ENCODE assay signal across 31 cellular contexts in the genomic region with DNA sequence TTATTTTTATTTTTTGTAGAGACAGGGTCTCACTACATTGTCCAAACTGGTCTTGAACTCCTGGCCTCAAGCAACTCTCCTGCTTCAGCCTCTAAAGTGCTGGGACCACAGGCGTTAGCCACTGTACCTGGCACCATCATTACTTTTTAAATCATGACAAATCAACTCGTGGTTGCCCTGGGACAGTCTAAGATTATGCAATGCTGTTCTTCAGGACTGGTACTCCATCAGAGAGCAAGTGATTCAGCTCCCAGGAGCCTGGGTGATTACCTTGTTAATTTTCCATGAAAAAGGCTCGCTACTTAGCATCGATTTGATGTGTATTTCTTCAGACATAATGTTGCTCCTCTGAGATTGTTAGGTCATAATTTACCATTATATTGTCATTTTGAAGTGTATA.
"Had no signal": no experiment of that assay in that cellular context is flagged by ENCODE, and none has a peak within 500 bp of the region (broad histone marks: within the 10 kb centered on the region; RNA-seq: fewer than 3 reads in every experiment).

No MANE protein-coding gene starts in this region.

- H3K27ac Mint-ChIP-seq: activated B cell treated with CpG ODN at 0.5 μM for 24 hours; activated CD4-positive, alpha-beta memory T cell treated with anti-CD3 and anti-CD28 coated beads for 36 hours; activated naive CD4-positive, alpha-beta T cell treated with anti-CD3 and anti-CD28 coated beads for 36 hours; activated naive CD4-positive, alpha-beta T cell treated with anti-CD3 and anti-CD28 coated beads, Interleukin-2, amount 50 U/mL, for 72 hours; activated T-helper 1 cell treated with anti-CD3 and anti-CD28 coated beads, Interleukin-12 subunit alpha, Interleukin-12 subunit beta, Interleukin-2, Interleukin-4 antibody, amounts not matched to agents 30 ng/mL and 10 ng/mL and 1 ng/mL, durations not matched to agents 14 hours and 24 hours and 36 hours; T-cell had no signal

- H3K36me3 Mint-ChIP-seq: activated CD4-positive, alpha-beta memory T cell treated with anti-CD3 and anti-CD28 coated beads for 36 hours; activated naive CD4-positive, alpha-beta T cell treated with anti-CD3 and anti-CD28 coated beads, Interleukin-2, amount 50 U/mL, for 72 hours; T-cell had no signal

- H3K9me3 Mint-ChIP-seq: activated B cell treated with CpG ODN at 0.5 μM for 24 hours; activated CD4-positive, alpha-beta memory T cell treated with anti-CD3 and anti-CD28 coated beads for 36 hours; activated naive CD4-positive, alpha-beta T cell treated with anti-CD3 and anti-CD28 coated beads for 36 hours; activated naive CD4-positive, alpha-beta T cell treated with anti-CD3 and anti-CD28 coated beads, Interleukin-2, amount 50 U/mL, for 72 hours; activated T-cell treated with anti-CD3 and anti-CD28 coated beads, Interleukin-2, amount 50 U/mL, for 4 hours; activated T-helper 1 cell treated with anti-CD3 and anti-CD28 coated beads, Interleukin-12 subunit alpha, Interleukin-12 subunit beta, Interleukin-2, Interleukin-4 antibody, amounts not matched to agents 30 ng/mL and 10 ng/mL and 1 ng/mL, durations not matched to agents 14 hours and 24 hours and 36 hours had no signal

- H3K4me3 Mint-ChIP-seq: activated B cell treated with CpG ODN at 0.5 μM for 24 hours; activated CD4-positive, alpha-beta memory T cell treated with anti-CD3 and anti-CD28 coated beads for 36 hours; activated naive CD4-positive, alpha-beta T cell treated with anti-CD3 and anti-CD28 coated beads for 36 hours; activated T-cell treated with anti-CD3 and anti-CD28 coated beads, Interleukin-2, amount 50 U/mL, for 4 hours; activated T-helper 1 cell treated with anti-CD3 and anti-CD28 coated beads, Interleukin-12 subunit alpha, Interleukin-12 subunit beta, Interleukin-2, Interleukin-4 antibody, amounts not matched to agents 30 ng/mL and 10 ng/mL and 1 ng/mL, durations not matched to agents 14 hours and 24 hours and 36 hours; T-cell had no signal

- H3K27ac ChIP-seq: adrenal gland, body of pancreas, KMS-11, Peyer's patch, SJSA1, VCaP had no signal

- ATAC-seq: activated naive CD4-positive, alpha-beta T cell treated with anti-CD3 and anti-CD28 coated beads, Interleukin-2, amount 50 U/mL, for 72 hours; activated T-cell treated with anti-CD3 and anti-CD28 coated beads, Interleukin-2, amount 50 U/mL, for 4 hours; body of pancreas; PC-3; SK-N-SH treated with all-trans-retinoic acid at 6 μM for 48 hours; T-cell had no signal

- H3K9me3 ChIP-seq: adrenal gland, body of pancreas, Peyer's patch, SJSA1 had no signal

- H3K4me1 Mint-ChIP-seq: activated B cell treated with CpG ODN at 0.5 μM for 24 hours, T-cell had no signal

- H3K36me3 ChIP-seq: adrenal gland, Peyer's patch, SJSA1 had no signal

- H3K4me1 ChIP-seq: adrenal gland, body of pancreas, Peyer's patch, SJSA1 had no signal

- H3K27me3 Mint-ChIP-seq: activated B cell treated with CpG ODN at 0.5 μM for 24 hours had no signal

- H3K4me3 ChIP-seq: adrenal gland, body of pancreas, Peyer's patch, SJSA1 had no signal

- H3K27me3 ChIP-seq: adrenal gland, body of pancreas, Peyer's patch, SJSA1 had no signal

- DNase-seq: activated B cell treated with CpG ODN at 0.5 μM for 24 hours; activated CD4-positive, alpha-beta memory T cell treated with anti-CD3 and anti-CD28 coated beads for 36 hours; activated CD4-positive, alpha-beta T cell treated with anti-CD3 and anti-CD28 coated beads for 4 hours; activated CD4-positive, alpha-beta T cell treated with anti-CD3 and anti-CD28 coated beads, Interleukin-2, amount 50 U/mL, for 1 hour; activated CD4-positive, CD25-positive, alpha-beta regulatory T cell treated with anti-CD3 and anti-CD28 coated beads, Interleukin-2, amount 50 U/mL, for 72 hours; activated CD8-positive, alpha-beta memory T cell treated with anti-CD3 and anti-CD28 coated beads, Interleukin-2, amount 50 U/mL, for 4 hours; activated gamma-delta T cell treated with Interleukin-2 at 50 U/mL for 16 hours; activated naive CD4-positive, alpha-beta T cell treated with anti-CD3 and anti-CD28 coated beads for 36 hours; activated T-cell treated with anti-CD3 and anti-CD28 coated beads for 4 hours; activated T-cell treated with anti-CD3 and anti-CD28 coated beads, Interleukin-2, amount 50 U/mL, for 4 hours; adrenal gland; body of pancreas; NCI-H1105; NCI-H1417 treated with DMSO at 0.1 percent for 48 hours; NCI-H1930; NCI-H2081 treated with DMSO at 0.1 percent for 48 hours; NCI-H345; NCI-H524 treated with DMSO at 0.1 percent for 48 hours; PC-3; Peyer's patch; RPMI8226; SHP77 treated with DMSO at 0.1 percent for 48 hours; T-cell; T-helper 2 cell; T-helper 9 cell had no signal
